In genomic region chr1:22349302-22350043, GRCh38 we compare ENCODE assay signal across 1 cellular context.
TF ChIP-seq lines count a peak whose summit lies in the region.

No MANE protein-coding gene starts in this region.

TF ChIP-seq in H1, 55 proteins besides CTCF, POLR2A, EP300 and RAD21 (continued from another document):
- no peak for TF ChIP-seq TAF7 (optimal IDR thresholded peaks at IDR 0.05; ENCODE audit: borderline replicate concordance, low read depth, low read length)
- TF ChIP-seq EZH2 (IDR thresholded peaks at IDR 0.05; ENCODE audit: low read depth, low read length, severe bottlenecking): no peak
- no peak for TF ChIP-seq POLR2AphosphoS5 (IDR thresholded peaks at IDR 0.05; ENCODE audit: low read depth, low read length)
- TF ChIP-seq FOSL1 (IDR thresholded peaks at IDR 0.05; ENCODE audit: insufficient read depth, low read depth, low read length): no peak
- TF ChIP-seq RXRA (IDR thresholded peaks at IDR 0.05; ENCODE audit: insufficient read depth, low read depth, low read length): no peak
- no peak for TF ChIP-seq CHD1 (IDR thresholded peaks at IDR 0.05; ENCODE audit: low read depth, low read length)
- TF ChIP-seq TBP (IDR thresholded peaks at IDR 0.05; ENCODE audit: low read depth, low read length): no peak
- no peak for TF ChIP-seq CBX5 (IDR thresholded peaks at IDR 0.05; ENCODE audit: low read depth, low read length)
- no peak for TF ChIP-seq KDM1A (IDR thresholded peaks at IDR 0.05; ENCODE audit: borderline replicate concordance, low read length)
- TF ChIP-seq SRF (IDR thresholded peaks at IDR 0.05; ENCODE audit: low read depth, low read length): no peak
